1 cellular context compared by ENCODE assay signal in genomic region chr13:45055902-45056648, GRCh38.
TF ChIP-seq lines count a peak whose summit lies in the region.

No MANE protein-coding gene starts in this region.

TF ChIP-seq in SK-N-SH treated with all-trans-retinoic acid at 6 μM for 48 hours, 23 proteins besides CTCF, POLR2A, EP300 and RAD21 (continued from another document):
- TF ChIP-seq TOX (CRISPR knock-in tag; IDR thresholded peaks at IDR 0.05; ENCODE audit: borderline replicate concordance) (no peak), PPARA (CRISPR knock-in tag; IDR thresholded peaks at IDR 0.05; ENCODE audit: borderline replicate concordance) (no peak)
